In the genomic region with DNA sequence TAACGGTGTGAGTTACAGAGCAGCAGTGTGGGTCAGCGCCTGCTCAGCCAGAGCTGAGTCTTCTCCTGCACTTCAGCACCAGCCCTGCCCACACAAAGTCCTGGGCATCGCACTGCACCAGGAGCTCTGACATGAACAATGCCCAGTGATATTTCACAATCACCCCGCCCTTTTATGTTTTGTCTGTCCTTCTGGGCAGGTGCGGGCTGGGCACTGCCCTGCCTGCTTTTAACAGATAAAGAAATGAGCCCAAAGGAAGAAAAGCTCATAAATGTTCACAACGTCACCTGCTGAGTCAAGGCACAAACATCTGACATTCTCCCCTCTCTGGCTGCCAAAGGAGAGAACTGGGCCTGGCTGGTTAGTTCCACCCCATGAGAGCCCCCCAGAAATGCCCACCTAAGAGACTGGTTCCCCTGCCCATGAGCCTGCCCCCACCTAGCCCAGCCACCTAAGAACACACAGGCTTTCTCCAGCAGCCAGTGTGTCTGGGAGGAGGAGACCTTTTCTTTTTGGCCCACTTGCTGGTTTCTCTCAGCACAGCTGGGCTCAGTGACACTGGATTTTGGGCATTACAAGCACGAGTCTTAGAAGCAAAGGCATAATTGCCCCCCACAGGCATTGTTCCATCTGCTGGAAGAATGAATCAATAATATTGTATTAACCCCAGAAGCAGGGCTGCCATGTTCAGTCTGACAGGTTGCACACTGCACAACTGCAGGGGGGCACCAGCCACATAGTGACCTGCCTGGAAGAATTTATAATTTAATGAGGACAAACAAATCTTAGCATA, we compare ENCODE assay signal across 9 cellular contexts. TPM values are rescaled to one million over a fixed set of nuclear protein-coding genes. Genes with fewer than 3 reads are reported as not detected.
DNase-seq lines count a peak whose midpoint lies in the region; ATAC-seq and TF ChIP-seq lines count a peak whose summit lies in the region.
"Had no signal": no experiment of that assay in that cellular context is flagged by ENCODE, and none has a peak within 500 bp of the region (broad histone marks: within the 10 kb centered on the region; RNA-seq: fewer than 3 reads in every experiment).

No MANE protein-coding gene starts in this region.

- peaks cover 32 to 44% of the 10 kb centered on the region in 2 donors for H3K4me1 ChIP-seq in left lung

- peak; percentile 31 for DNase-seq in activated effector memory CD4-positive, alpha-beta T cell treated with anti-CD3 and anti-CD28 coated beads, Interleukin-2, amount 50 U/mL, for 16 hours
- no peak for DNase-seq in activated effector memory CD4-positive, alpha-beta T cell treated with Interleukin-2 at 50 U/mL for 16 hours
- DNase-seq in brain microvascular endothelial cell = peak; percentile 52
- peak; percentile 60 to 77 for DNase-seq in left lung
- peak; percentile 71 for DNase-seq in ureter (ENCODE audit: low spot score)
- DNase-seq in activated CD8-positive, alpha-beta memory T cell treated with anti-CD3 and anti-CD28 coated beads, Interleukin-2, amount 50 U/mL, for 4 hours = no peak
- DNase-seq in cerebellar cortex (ENCODE audit: low spot score) = no peak
- no peak for DNase-seq in activated CD4-positive, alpha-beta T cell treated with anti-CD3 and anti-CD28 coated beads for 4 hours
- DNase-seq: activated CD4-positive, alpha-beta T cell treated with anti-CD3 and anti-CD28 coated beads, Interleukin-2, amount 10 ng/mL, durations not matched to agents 24 days and 14 days had no signal

- in situ Hi-C loops in brain microvascular endothelial cell (cut with HindIII; ENCODE audit: low pct_ligation_motif_present, low sequenced_read_pairs) = no loop called here

- TF ChIP-seq CTCF in brain microvascular endothelial cell (IDR thresholded peaks at IDR 0.05; ENCODE audit: low read depth, low read length, missing control alignments) = no peak
- TF ChIP-seq CTCF in left lung (IDR thresholded peaks at IDR 0.05) = no peak

- peak overlapping the region; percentile 31 for H3K27ac ChIP-seq in brain microvascular endothelial cell
- H3K27ac ChIP-seq in left lung = peak overlapping the region; percentile 77 to 83

- ATAC-seq in left lung = peak; percentile 58

- peaks cover 0 to 10% of the 10 kb centered on the region in 2 donors for H3K9me3 ChIP-seq in left lung

- H3K36me3 ChIP-seq in brain microvascular endothelial cell (replicated peaks) = no peaks in the 10 kb centered on the region
- no peaks in the 10 kb centered on the region for H3K36me3 ChIP-seq in left lung

- intact Hi-C loops in left lung (cut with DNase I) = no loop called here

- no peak overlapping the region for H3K4me3 ChIP-seq in brain microvascular endothelial cell (ENCODE audit: low read depth, low read length)
- peak overlapping the region in 1 of 2 donors; percentile 16 for H3K4me3 ChIP-seq in left lung

- H3K27me3 ChIP-seq in brain microvascular endothelial cell (replicated peaks) = no peaks in the 10 kb centered on the region
- H3K27me3 ChIP-seq in left lung = no peaks in the 10 kb centered on the region

RNA-seq across cellular contexts. Expression of a gene that starts 22.3 kb away (rescaled TPM):
- total RNA-seq in left lung (not detected), ureter (not detected)
- total RNA-seq: activated CD4-positive, alpha-beta T cell treated with anti-CD3 and anti-CD28 coated beads, Interleukin-2, amount 10 ng/mL, durations not matched to agents 24 days and 14 days had no signal

RNA-seq across cellular contexts. Expression of a gene that starts 47.7 kb away (rescaled TPM):
- not detected for total RNA-seq in left lung
- not detected for total RNA-seq in ureter
- total RNA-seq: activated CD4-positive, alpha-beta T cell treated with anti-CD3 and anti-CD28 coated beads, Interleukin-2, amount 10 ng/mL, durations not matched to agents 24 days and 14 days had no signal

Comparison
In these comparisons a context has a peak if more than half of its experiments do, and no peak if none do; other contexts are left out.
1. DNase-seq: peak in activated effector memory CD4-positive, alpha-beta T cell treated with anti-CD3 and anti-CD28 coated beads, Interleukin-2, amount 50 U/mL, for 16 hours (single experiment), brain microvascular endothelial cell (single experiment), left lung (2 of 2) and ureter (single experiment); none in activated effector memory CD4-positive, alpha-beta T cell treated with Interleukin-2 at 50 U/mL for 16 hours (single experiment), activated CD8-positive, alpha-beta memory T cell treated with anti-CD3 and anti-CD28 coated beads, Interleukin-2, amount 50 U/mL, for 4 hours (single experiment), cerebellar cortex (single experiment) and activated CD4-positive, alpha-beta T cell treated with anti-CD3 and anti-CD28 coated beads for 4 hours (0 of 2).